ENCODE assay signal across 8 cellular contexts in the genomic region with DNA sequence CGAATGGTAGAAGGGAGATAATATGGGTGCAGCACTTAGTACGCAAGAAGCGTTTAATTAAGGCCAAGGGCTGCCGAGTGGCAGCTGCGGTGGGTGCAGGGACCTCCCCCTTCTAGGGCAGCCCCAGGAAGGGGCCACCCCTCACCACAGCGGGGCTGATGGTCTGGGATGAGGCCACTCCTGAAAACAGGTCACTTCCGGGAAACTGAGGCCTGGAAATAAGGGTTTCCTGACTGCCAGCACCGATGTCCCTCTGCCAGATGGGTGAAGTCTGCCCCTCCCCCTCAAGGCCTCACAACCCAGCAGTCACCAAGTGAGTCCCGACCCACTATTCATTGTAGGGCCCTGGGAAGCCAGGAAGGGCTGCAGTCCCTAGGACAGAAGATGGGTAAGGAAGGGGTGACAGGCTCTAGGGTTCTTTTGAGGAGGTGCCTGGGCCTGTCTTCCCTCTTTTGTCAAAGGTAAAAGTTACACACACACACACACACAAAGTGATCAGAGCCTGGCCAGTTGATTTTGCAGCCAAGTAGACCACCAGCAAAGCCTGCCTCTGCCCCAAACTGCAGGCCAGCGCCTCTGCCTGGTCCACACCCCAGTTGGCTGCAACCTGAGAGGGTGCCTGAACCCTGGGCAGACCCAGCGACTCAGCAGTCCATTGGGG. TPM values are rescaled to one million over a fixed set of nuclear protein-coding genes. Genes with fewer than 3 reads are reported as not detected.
A peak's percentile ranks its signal among the peaks of the same experiment; 100 is the strongest.
DNase-seq lines count a peak whose midpoint lies in the region; ATAC-seq and TF ChIP-seq lines count a peak whose summit lies in the region.

No MANE protein-coding gene starts in this region.

- H3K27me3 Mint-ChIP-seq in activated naive CD4-positive, alpha-beta T cell treated with anti-CD3 and anti-CD28 coated beads, Interleukin-2, amount 50 U/mL, for 24 hours: no peaks in the 10 kb centered on the region
- no peaks in the 10 kb centered on the region for H3K27me3 Mint-ChIP-seq in MCF 10A (ENCODE audit: insufficient read depth, unreplicated experiment)

- H3K56ac ChIP-seq in mesendoderm (ENCODE audit: low read length): peak overlapping the region; percentile 89

- H3K36me3 ChIP-seq in MM.1S (replicated peaks; ENCODE audit: insufficient read depth, low read length) (no peaks in the 10 kb centered on the region), mesendoderm (ENCODE audit: control insufficient read depth, insufficient read depth, low read length) (no peaks in the 10 kb centered on the region), urinary bladder (ENCODE audit: insufficient read depth) (no peaks in the 10 kb centered on the region)

- no peaks in the 10 kb centered on the region; the same call in 1 of the 2 replicates for H4K20me1 ChIP-seq in MM.1S (ENCODE audit: insufficient read depth, low read length)

- H4K8ac ChIP-seq in mesendoderm (ENCODE audit: low read depth, low read length): no peak overlapping the region

- H3K27me3 ChIP-seq in MM.1S (replicated peaks; ENCODE audit: insufficient read depth, low read length) (no peaks in the 10 kb centered on the region), mesendoderm (ENCODE audit: insufficient read depth, low read length, poor library complexity) (no peaks in the 10 kb centered on the region)

- H2AK5ac ChIP-seq in mesendoderm (ENCODE audit: low read length): peak overlapping the region; percentile 81

- H3K79me1 ChIP-seq in mesendoderm (ENCODE audit: low read length): peaks cover 34% of the 10 kb centered on the region

- no CpG with 5 or more reads among the region's 11 CpGs for WGBS in mesendoderm (ENCODE audit: extremely low coverage, insufficient coverage, low lambda C conversion rate)
- WGBS in urinary bladder: 17% methylated on average over 11 of the region's 11 CpGs

- H3K4me3 ChIP-seq in MM.1S (ENCODE audit: low read length) (peak overlapping the region; percentile 29), mesendoderm (ENCODE audit: low read length) (no peak overlapping the region), urinary bladder (ENCODE audit: low read depth, low read length) (peak overlapping the region; percentile 2)

- H3K4me1 ChIP-seq in MM.1S (ENCODE audit: low read length) (peaks cover 40% of the 10 kb centered on the region), mesendoderm (ENCODE audit: control insufficient read depth, low read depth, low read length) (peaks cover 20% of the 10 kb centered on the region), urinary bladder (ENCODE audit: insufficient read depth) (peaks cover 2% of the 10 kb centered on the region)

- peak overlapping the region; percentile 61 for H3K4ac ChIP-seq in mesendoderm (ENCODE audit: low read depth, low read length)

- H3K9me3 Mint-ChIP-seq in activated naive CD4-positive, alpha-beta T cell treated with anti-CD3 and anti-CD28 coated beads, Interleukin-2, amount 50 U/mL, for 24 hours: no peaks in the 10 kb centered on the region
- H3K9me3 Mint-ChIP-seq in MCF 10A (ENCODE audit: unreplicated experiment): no peaks in the 10 kb centered on the region

- H4K5ac ChIP-seq in mesendoderm (ENCODE audit: low read length): no peak overlapping the region

- peaks cover 79% of the 10 kb centered on the region for H3K79me2 ChIP-seq in MM.1S (ENCODE audit: low read length)
- H3K79me2 ChIP-seq in mesendoderm (ENCODE audit: control insufficient read depth, insufficient read depth, low read length): peaks cover 40% of the 10 kb centered on the region

- H2BK120ac ChIP-seq in mesendoderm (ENCODE audit: low read depth, low read length): no peak overlapping the region

- BruUV-seq in MCF 10A (replicated peaks; lab: Mats Ljungman, UMichigan): no TSS peak

- H3K27ac ChIP-seq in MM.1S (ENCODE audit: low read length): peak overlapping the region; percentile 63; the same call in 1 of the 2 replicates
- H3K27ac ChIP-seq in mesendoderm (ENCODE audit: low read depth, low read length): peak overlapping the region; percentile 36
- peak overlapping the region; percentile 86 for H3K27ac ChIP-seq in urinary bladder (ENCODE audit: low read depth)

- no peaks in the 10 kb centered on the region for H3K9me3 ChIP-seq in MM.1S (replicated peaks; ENCODE audit: insufficient read depth, low read length)

- H3K27ac Mint-ChIP-seq in activated naive CD4-positive, alpha-beta T cell treated with anti-CD3 and anti-CD28 coated beads, Interleukin-2, amount 50 U/mL, for 24 hours: no peak overlapping the region
- peak overlapping the region; percentile 76 for H3K27ac Mint-ChIP-seq in MCF 10A (ENCODE audit: low read depth, unreplicated experiment)

- intact Hi-C loops in MCF 10A (cut with micrococcal nuclease): no loop called here

- H3F3A ChIP-seq in MM.1S (ENCODE audit: insufficient read depth, low read length): peaks cover 5% of the 10 kb centered on the region; the same call in 1 of the 2 replicates

- H2BK5ac ChIP-seq in mesendoderm (ENCODE audit: low read length): peak overlapping the region; percentile 87

- no peak for DNase-seq in activated naive CD4-positive, alpha-beta T cell treated with Interleukin-2 at 50 U/mL for 16 hours
- DNase-seq in MM.1S: no peak
- DNase-seq in MCF 10A (ENCODE audit: unreplicated experiment): no peak
- DNase-seq in mesendoderm: peak; percentile 57
- no peak for DNase-seq in NCI-H2029 treated with DMSO at 0.1 percent for 48 hours (lab: John Stamatoyannopoulos, UW)

- no peaks in the 10 kb centered on the region for H3K36me3 Mint-ChIP-seq in activated naive CD4-positive, alpha-beta T cell treated with anti-CD3 and anti-CD28 coated beads, Interleukin-2, amount 50 U/mL, for 24 hours
- peaks cover 25% of the 10 kb centered on the region for H3K36me3 Mint-ChIP-seq in MCF 10A (ENCODE audit: insufficient read depth, unreplicated experiment)

- H2AFZ ChIP-seq in MM.1S (ENCODE audit: low read length): peak overlapping the region; percentile 39; the same call in 1 of the 2 replicates

- H2BK15ac ChIP-seq in mesendoderm (replicated peaks; ENCODE audit: low read depth): no peak overlapping the region

- no peaks in the 10 kb centered on the region for H3K9me2 ChIP-seq in MM.1S (replicated peaks; ENCODE audit: insufficient read depth, low read length)

- H3K4me3 Mint-ChIP-seq in activated naive CD4-positive, alpha-beta T cell treated with anti-CD3 and anti-CD28 coated beads, Interleukin-2, amount 50 U/mL, for 24 hours: peak overlapping the region; percentile 80
- H3K4me3 Mint-ChIP-seq in MCF 10A (ENCODE audit: unreplicated experiment): peak overlapping the region; percentile 77

- no peak for TF ChIP-seq CTCF in MM.1S (IDR thresholded peaks at IDR 0.05; ENCODE audit: low read length)
- no peak for TF ChIP-seq CTCF in MCF 10A (IDR thresholded peaks at IDR 0.05; ENCODE audit: unreplicated experiment)

- peak overlapping the region; percentile 52 for H3K9ac ChIP-seq in MM.1S (ENCODE audit: low read length)
- H3K9ac ChIP-seq in mesendoderm (ENCODE audit: low read length): peak overlapping the region; percentile 65

- peak overlapping the region; percentile 72 for H3K18ac ChIP-seq in mesendoderm (ENCODE audit: low read length)

- H3K4me2 ChIP-seq in MM.1S (ENCODE audit: low read depth, low read length) (peak overlapping the region; percentile 84), mesendoderm (ENCODE audit: low read length) (peak overlapping the region; percentile 50)

- CTCF ChIA-PET in MCF 10A (lab: Yijun Ruan, JAX): interaction anchor here (2.9 kb wide), 1 partner anchor 11 kb away, joined by 21 read pairs; no protein-coding TSS in a partner anchor

- ATAC-seq in GM18858 (IDR thresholded peaks at IDR 0.05; ENCODE audit: unreplicated experiment): no peak

- H3K4me1 Mint-ChIP-seq in activated naive CD4-positive, alpha-beta T cell treated with anti-CD3 and anti-CD28 coated beads, Interleukin-2, amount 50 U/mL, for 24 hours: peaks cover 88% of the 10 kb centered on the region
- peaks cover 68% of the 10 kb centered on the region for H3K4me1 Mint-ChIP-seq in MCF 10A (ENCODE audit: insufficient read depth, unreplicated experiment)

- POLR2A ChIA-PET in MCF 10A (lab: Yijun Ruan, JAX): interaction anchor here (0.6 to 10.0 kb wide), 4 partner anchors 12 to 544 kb away, joined by 3 to 151 read pairs (median 16); a partner anchor contains a TSS

- no peak overlapping the region for H3K23ac ChIP-seq in mesendoderm (ENCODE audit: low read length)

RNA-seq across cellular contexts. Expression of a gene that starts 12.5 kb away (rescaled TPM):
- total RNA-seq in MCF 10A (2022) (87.1 and 91.7 TPM in 2 replicates), urinary bladder (21.1 TPM)
- 59.1 TPM for polyA plus RNA-seq in mesendoderm (2013, experiment 1 of 2)
- polyA plus RNA-seq in mesendoderm (2013, experiment 2 of 2): 55.4 TPM
- 56.2 TPM for polyA plus RNA-seq in urinary bladder

Comparison
In these comparisons a context has a peak if more than half of its experiments do, and no peak if none do; other contexts are left out.
1. H3K27ac ChIP-seq: peak in every context shown above with its lines; median percentile 86 in urinary bladder; 63 in MM.1S; 36 in mesendoderm.